ENCODE assay signal across 8 cellular contexts in genomic region chr3:58237940-58238681, GRCh38. TPM values are rescaled to one million over a fixed set of nuclear protein-coding genes. Genes with fewer than 3 reads are reported as not detected.
DNase-seq lines count a peak whose midpoint lies in the region; ATAC-seq, FAIRE-seq and TF ChIP-seq lines count a peak whose summit lies in the region.

No MANE protein-coding gene starts in this region.

- POLR2A ChIA-PET in GM10248 (lab: Yijun Ruan, JAX) = no interaction called here

- H3K4me1 Mint-ChIP-seq in stimulated activated effector memory CD8-positive, alpha-beta T cell treated with anti-CD3 and anti-CD28 coated beads, Interleukin-12 subunit alpha, Interleukin-12 subunit beta, amount 100 ng/mL, for 72 hours = peaks cover 24% of the 10 kb centered on the region

- TF ChIP-seq POLR2A in H54 (IDR thresholded peaks at IDR 0.05; ENCODE audit: low read depth, low read length) = no peak

- no peaks in the 10 kb centered on the region for H3K9me3 Mint-ChIP-seq in stimulated activated effector memory CD8-positive, alpha-beta T cell treated with anti-CD3 and anti-CD28 coated beads, Interleukin-12 subunit alpha, Interleukin-12 subunit beta, amount 100 ng/mL, for 72 hours

- peak; percentile 38 for DNase-seq in GM10248 (ENCODE audit: extremely low spot score)
- DNase-seq in H54 (ENCODE audit: insufficient read length, low spot score) = peak; percentile 75
- peak; percentile 65 for DNase-seq in NAMALWA (ENCODE audit: low spot score)
- peak; percentile 20 to 28 for DNase-seq in activated CD8-positive, alpha-beta memory T cell treated with anti-CD3 and anti-CD28 coated beads for 4 hours (ENCODE audit: low read depth in 2 of 2)
- DNase-seq in epithelial cell of esophagus (ENCODE audit: low read depth) = no peak
- peak; percentile 38 for DNase-seq in mucosa of gallbladder (ENCODE audit: low spot score)
- peak; percentile 25 to 68 for DNase-seq in stimulated activated effector memory CD8-positive, alpha-beta T cell treated with anti-CD3 and anti-CD28 coated beads, Interleukin-12 subunit alpha, Interleukin-12 subunit beta, amount 100 ng/mL, for 72 hours (ENCODE audit: low spot score in 2 of 2)
- no peak for DNase-seq in middle frontal gyrus (ENCODE audit: extremely low spot score, low spot score)

- peak overlapping the region; percentile 81 for H3K4me3 ChIP-seq in epithelial cell of esophagus (ENCODE audit: low read length)

- FAIRE-seq in H54 (lab: Jason Lieb, UNC) = no peak

- H3K4me3 Mint-ChIP-seq in stimulated activated effector memory CD8-positive, alpha-beta T cell treated with anti-CD3 and anti-CD28 coated beads, Interleukin-12 subunit alpha, Interleukin-12 subunit beta, amount 100 ng/mL, for 72 hours = peak overlapping the region; percentile 88

- TF ChIP-seq CTCF in GM10248 (IDR thresholded peaks at IDR 0.05; ENCODE audit: control extremely low read depth, extremely low read depth, low read depth, missing control alignments) (no peak), epithelial cell of esophagus (IDR thresholded peaks at IDR 0.05; ENCODE audit: insufficient read depth, low read depth, low read length, missing control alignments) (no peak)

- CTCF ChIA-PET in GM10248 (lab: Yijun Ruan, JAX) = interaction anchor here (0.6 to 14.1 kb wide), 9 partner anchors 13 to 311 kb away, joined by 3 to 188 read pairs (median 3); partner anchors contain the start of genes HTD2 and RPP14

- ATAC-seq in stimulated activated effector memory CD8-positive, alpha-beta T cell treated with anti-CD3 and anti-CD28 coated beads, Interleukin-12 subunit alpha, Interleukin-12 subunit beta, amount 100 ng/mL, for 72 hours = peak; percentile 70

- peak overlapping the region; percentile 78 for H3K27ac Mint-ChIP-seq in stimulated activated effector memory CD8-positive, alpha-beta T cell treated with anti-CD3 and anti-CD28 coated beads, Interleukin-12 subunit alpha, Interleukin-12 subunit beta, amount 100 ng/mL, for 72 hours

- no peaks in the 10 kb centered on the region for H3K36me3 Mint-ChIP-seq in stimulated activated effector memory CD8-positive, alpha-beta T cell treated with anti-CD3 and anti-CD28 coated beads, Interleukin-12 subunit alpha, Interleukin-12 subunit beta, amount 100 ng/mL, for 72 hours

RNA-seq across cellular contexts. Expression of gene ABHD6, which starts 0.5 kb away (rescaled TPM):
- 23.4 TPM for total RNA-seq in mucosa of gallbladder

RNA-seq across cellular contexts. Expression of gene DNASE1L3, which starts 27.3 kb away (rescaled TPM):
- total RNA-seq in mucosa of gallbladder = 2.3 TPM

Comparison
In these comparisons a context has a peak if more than half of its experiments do, and no peak if none do; other contexts are left out.
1. DNase-seq: peak in GM10248 (single experiment), H54 (single experiment), NAMALWA (single experiment), activated CD8-positive, alpha-beta memory T cell treated with anti-CD3 and anti-CD28 coated beads for 4 hours (2 of 2), mucosa of gallbladder (single experiment) and stimulated activated effector memory CD8-positive, alpha-beta T cell treated with anti-CD3 and anti-CD28 coated beads, Interleukin-12 subunit alpha, Interleukin-12 subunit beta, amount 100 ng/mL, for 72 hours (2 of 2); none in epithelial cell of esophagus (single experiment) and middle frontal gyrus (single experiment).